9 cellular contexts compared by ENCODE assay signal in genomic region chr13:27375686-27376326, GRCh38. TPM values are rescaled to one million over a fixed set of nuclear protein-coding genes. Genes with fewer than 3 reads are reported as not detected.
DNase-seq lines count a peak whose midpoint lies in the region; ATAC-seq and TF ChIP-seq lines count a peak whose summit lies in the region.
"Had no signal": no experiment of that assay in that cellular context is flagged by ENCODE, and none has a peak within 500 bp of the region (broad histone marks: within the 10 kb centered on the region; RNA-seq: fewer than 3 reads in every experiment).

No MANE protein-coding gene starts in this region.

- H3K27ac ChIP-seq in coronary artery, result no peak overlapping the region
- H3K27ac ChIP-seq: BLaER1 treated with 17β-estradiol and CSF1 and Interleukin-3, amounts not matched to agents 10 nM and 100 nM had no signal

- no peak overlapping the region for H3K4me3 ChIP-seq in coronary artery
- H3K4me3 ChIP-seq: BLaER1 treated with 17β-estradiol and CSF1 and Interleukin-3, amounts not matched to agents 10 nM and 100 nM had no signal

- DNase-seq in DMS79 treated with DMSO at 0.1 percent for 48 hours (lab: John Stamatoyannopoulos, UW) (peak; percentile 2), DMS79 (lab: John Stamatoyannopoulos, UW) (no peak), NCI-H1694 (lab: John Stamatoyannopoulos, UW) (peak; percentile 15), coronary artery (ENCODE audit: low spot score) (no peak), lung microvascular endothelial cell (ENCODE audit: low read depth in 2 of 2) (peak; percentile 56 to 61)
- DNase-seq in activated CD4-positive, CD25-positive, alpha-beta regulatory T cell treated with anti-CD3 and anti-CD28 coated beads, Interleukin-2, amount 50 U/mL, for 16 hours (ENCODE audit: low read depth, low spot score), result peak; percentile 16
- peak; percentile 80 for DNase-seq in stimulated activated CD8-positive, alpha-beta memory T cell treated with anti-CD3 and anti-CD28 coated beads, Interleukin-4, amount 100 ng/mL, for 48 hours

- TF ChIP-seq CTCF in coronary artery (IDR thresholded peaks at IDR 0.05), result peak; percentile 61

- no peak for ATAC-seq in HG03280 (IDR thresholded peaks at IDR 0.05; ENCODE audit: unreplicated experiment)

RNA-seq across cellular contexts. Expression of gene GTF3A, which starts 48.6 kb away (rescaled TPM):
- 87.8 and 119 TPM in 2 replicates for total RNA-seq in lung microvascular endothelial cell

Comparison
In these comparisons a context has a peak if more than half of its experiments do, and no peak if none do; other contexts are left out.
1. DNase-seq: peak in DMS79 treated with DMSO at 0.1 percent for 48 hours (single experiment), NCI-H1694 (single experiment), activated CD4-positive, CD25-positive, alpha-beta regulatory T cell treated with anti-CD3 and anti-CD28 coated beads, Interleukin-2, amount 50 U/mL, for 16 hours (single experiment), lung microvascular endothelial cell (2 of 2) and stimulated activated CD8-positive, alpha-beta memory T cell treated with anti-CD3 and anti-CD28 coated beads, Interleukin-4, amount 100 ng/mL, for 48 hours (single experiment); none in DMS79 (single experiment) and coronary artery (single experiment).